Comparison of ENCODE assay signal across 1 cellular context in the genomic region with DNA sequence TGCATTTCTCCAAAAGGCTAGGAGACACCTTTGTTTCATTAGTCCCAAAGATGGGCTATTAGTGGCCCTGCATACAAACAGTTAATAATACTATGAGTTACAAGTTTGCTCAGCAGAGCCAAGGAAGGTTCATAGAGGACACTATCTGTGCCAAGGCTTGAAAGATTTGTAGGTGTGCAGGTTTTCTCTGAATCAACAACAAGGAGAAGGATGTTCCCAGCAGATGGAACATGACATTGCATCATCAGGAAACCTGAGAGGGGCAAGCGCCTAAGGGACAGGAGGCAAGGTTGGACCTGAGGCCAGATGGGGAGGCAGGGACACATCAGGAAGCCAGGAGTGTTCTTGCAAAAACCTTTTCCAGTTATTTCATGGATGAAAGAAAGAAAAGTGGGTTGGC.
TF ChIP-seq lines count a peak whose summit lies in the region.

No MANE protein-coding gene starts in this region.

TF ChIP-seq in WTC11, 78 proteins besides CTCF, POLR2A, EP300 and RAD21 (continued from another document):
- TF ChIP-seq KAT7 (CRISPR knock-in tag; IDR thresholded peaks at IDR 0.05; ENCODE audit: borderline replicate concordance) (no peak), NR2C2 (CRISPR knock-in tag; IDR thresholded peaks at IDR 0.05) (no peak), ZNF121 (CRISPR knock-in tag; IDR thresholded peaks at IDR 0.05) (no peak), MXD4 (CRISPR knock-in tag; IDR thresholded peaks at IDR 0.05; ENCODE audit: borderline replicate concordance) (no peak), ZNF423 (CRISPR knock-in tag; IDR thresholded peaks at IDR 0.05) (no peak)
- TF ChIP-seq, protein P1, sequence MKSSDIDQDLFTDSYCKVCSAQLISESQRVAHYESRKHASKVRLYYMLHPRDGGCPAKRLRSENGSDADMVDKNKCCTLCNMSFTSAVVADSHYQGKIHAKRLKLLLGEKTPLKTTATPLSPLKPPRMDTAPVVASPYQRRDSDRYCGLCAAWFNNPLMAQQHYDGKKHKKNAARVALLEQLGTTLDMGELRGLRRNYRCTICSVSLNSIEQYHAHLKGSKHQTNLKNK (CRISPR knock-in tag; IDR thresholded peaks at IDR 0.05) = no peak
- TF ChIP-seq, protein P2, sequence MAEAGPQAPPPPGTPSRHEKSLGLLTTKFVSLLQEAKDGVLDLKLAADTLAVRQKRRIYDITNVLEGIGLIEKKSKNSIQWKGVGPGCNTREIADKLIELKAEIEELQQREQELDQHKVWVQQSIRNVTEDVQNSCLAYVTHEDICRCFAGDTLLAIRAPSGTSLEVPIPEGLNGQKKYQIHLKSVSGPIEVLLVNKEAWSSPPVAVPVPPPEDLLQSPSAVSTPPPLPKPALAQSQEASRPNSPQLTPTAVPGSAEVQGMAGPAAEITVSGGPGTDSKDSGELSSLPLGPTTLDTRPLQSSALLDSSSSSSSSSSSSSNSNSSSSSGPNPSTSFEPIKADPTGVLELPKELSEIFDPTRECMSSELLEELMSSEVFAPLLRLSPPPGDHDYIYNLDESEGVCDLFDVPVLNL (CRISPR knock-in tag; IDR thresholded peaks at IDR 0.05; ENCODE audit: borderline replicate concordance, low read depth) = no peak
- TF ChIP-seq, protein P3, sequence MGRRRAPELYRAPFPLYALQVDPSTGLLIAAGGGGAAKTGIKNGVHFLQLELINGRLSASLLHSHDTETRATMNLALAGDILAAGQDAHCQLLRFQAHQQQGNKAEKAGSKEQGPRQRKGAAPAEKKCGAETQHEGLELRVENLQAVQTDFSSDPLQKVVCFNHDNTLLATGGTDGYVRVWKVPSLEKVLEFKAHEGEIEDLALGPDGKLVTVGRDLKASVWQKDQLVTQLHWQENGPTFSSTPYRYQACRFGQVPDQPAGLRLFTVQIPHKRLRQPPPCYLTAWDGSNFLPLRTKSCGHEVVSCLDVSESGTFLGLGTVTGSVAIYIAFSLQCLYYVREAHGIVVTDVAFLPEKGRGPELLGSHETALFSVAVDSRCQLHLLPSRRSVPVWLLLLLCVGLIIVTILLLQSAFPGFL (CRISPR knock-in tag; IDR thresholded peaks at IDR 0.05; ENCODE audit: borderline replicate concordance) = no peak
